ENCODE assay signal across 9 cellular contexts in genomic region chr11:75468534-75469340, GRCh38. TPM values are rescaled to one million over a fixed set of nuclear protein-coding genes. Genes with fewer than 3 reads are reported as not detected.
A peak's percentile ranks its signal among the peaks of the same experiment; 100 is the strongest.
DNase-seq lines count a peak whose midpoint lies in the region; ATAC-seq and TF ChIP-seq lines count a peak whose summit lies in the region.
"Had no signal": no experiment of that assay in that cellular context is flagged by ENCODE, and none has a peak within 500 bp of the region (broad histone marks: within the 10 kb centered on the region; RNA-seq: fewer than 3 reads in every experiment).

No MANE protein-coding gene starts in this region.

- H3K36me3 Mint-ChIP-seq in central memory CD8-positive, alpha-beta T cell (ENCODE audit: insufficient read depth) = peaks cover 4% of the 10 kb centered on the region

- peaks cover 16% of the 10 kb centered on the region for H3K4me1 Mint-ChIP-seq in central memory CD8-positive, alpha-beta T cell

- H3K9me3 Mint-ChIP-seq in central memory CD8-positive, alpha-beta T cell = no peaks in the 10 kb centered on the region

- TF ChIP-seq POLR2A in transverse colon (IDR thresholded peaks at IDR 0.05) = no peak

- in situ Hi-C loops in transverse colon (cut with MboI; ENCODE audit: low pct_ligation_motif_present in 1 of 4, low pct_unique_long_range_greater_than_20kb in 1 of 4, low sequenced_read_pairs in 3 of 4) = no loop called here

- peak overlapping the region; percentile 54 for H3K27ac Mint-ChIP-seq in central memory CD8-positive, alpha-beta T cell (ENCODE audit: low read depth)

- ATAC-seq in central memory CD8-positive, alpha-beta T cell (replicated peaks; ENCODE audit: extremely low read depth, poor library complexity, severe bottlenecking) = no peak
- ATAC-seq in left lung (peak; percentile 26), GM18517 (IDR thresholded peaks at IDR 0.05; ENCODE audit: unreplicated experiment) (no peak), HG03457 (IDR thresholded peaks at IDR 0.05; ENCODE audit: unreplicated experiment) (no peak), GM21367 (IDR thresholded peaks at IDR 0.05; ENCODE audit: unreplicated experiment) (no peak)

- WGBS in transverse colon (ENCODE audit: low coverage in 1 of 2), 2 donors = 78 to 100% methylated on average over 2 to 14 of the region's 14 CpGs

- H3K27me3 ChIP-seq in left lung = no peaks in the 10 kb centered on the region
- H3K27me3 ChIP-seq in transverse colon = no peaks in the 10 kb centered on the region

- H3K9me3 ChIP-seq in left lung (no peaks in the 10 kb centered on the region), transverse colon (no peaks in the 10 kb centered on the region)

- no peaks in the 10 kb centered on the region for H3K27me3 Mint-ChIP-seq in central memory CD8-positive, alpha-beta T cell

- TF ChIP-seq EP300 in transverse colon (IDR thresholded peaks at IDR 0.05; ENCODE audit: low read depth) = no peak

- intact Hi-C loops in left lung (cut with DNase I) (no loop called here), transverse colon (cut with DNase I; ENCODE audit: low total_unique reads) (no loop called here)

- H3K27ac ChIP-seq in left lung = no peak overlapping the region
- H3K27ac ChIP-seq in transverse colon = no peak overlapping the region

- no peak overlapping the region for H3K4me3 Mint-ChIP-seq in central memory CD8-positive, alpha-beta T cell

- TF ChIP-seq CTCF in left lung (IDR thresholded peaks at IDR 0.05) = no peak
- TF ChIP-seq CTCF in transverse colon (IDR thresholded peaks at IDR 0.05) = no peak

- peak; percentile 22 for DNase-seq in NCI-H146 (lab: John Stamatoyannopoulos, UW)
- DNase-seq in NCI-H146 treated with DMSO at 0.1 percent for 48 hours (lab: John Stamatoyannopoulos, UW; ENCODE audit: unreplicated experiment) = no peak
- no peak for DNase-seq in central memory CD8-positive, alpha-beta T cell (ENCODE audit: low spot score in 2 of 2)
- DNase-seq in left lung = peak in 1 of 2 donors; percentile 45
- DNase-seq in transverse colon = peak; percentile 19
- DNase-seq: MM.1S had no signal

- H3K4me3 ChIP-seq in left lung (no peak overlapping the region), transverse colon (no peak overlapping the region)

- H3K36me3 ChIP-seq in left lung = no peaks in the 10 kb centered on the region
- no peaks in the 10 kb centered on the region for H3K36me3 ChIP-seq in transverse colon

- H3K4me1 ChIP-seq in left lung (peaks cover 4 to 9% of the 10 kb centered on the region in 2 donors), transverse colon (no peaks in the 10 kb centered on the region)

RNA-seq across cellular contexts. Expression of gene KLHL35, which starts 35.7 kb away (rescaled TPM):
- total RNA-seq in left lung (1 to 10 TPM; 1.4 to 2.1 TPM), transverse colon (under 1 TPM in 2 of 4 donors, not detected in 2; 0.27 to 0.32 TPM)

RNA-seq across cellular contexts. Expression of gene GDPD5, which starts 57.0 kb away (rescaled TPM):
- total RNA-seq in left lung (10 to 100 TPM; 10.5 to 15.5 TPM), transverse colon (10 to 100 TPM in 1 of 4 donors, 1 to 10 TPM in 2, not detected in 1; 3.7 to 10.1 (median 7.1) TPM)

Comparison
In these comparisons a context has a peak if more than half of its experiments do, and no peak if none do; other contexts are left out.
1. DNase-seq: peak in NCI-H146 (single experiment) and transverse colon (single experiment); none in NCI-H146 treated with DMSO at 0.1 percent for 48 hours (single experiment) and central memory CD8-positive, alpha-beta T cell (0 of 2).